In the genomic region with DNA sequence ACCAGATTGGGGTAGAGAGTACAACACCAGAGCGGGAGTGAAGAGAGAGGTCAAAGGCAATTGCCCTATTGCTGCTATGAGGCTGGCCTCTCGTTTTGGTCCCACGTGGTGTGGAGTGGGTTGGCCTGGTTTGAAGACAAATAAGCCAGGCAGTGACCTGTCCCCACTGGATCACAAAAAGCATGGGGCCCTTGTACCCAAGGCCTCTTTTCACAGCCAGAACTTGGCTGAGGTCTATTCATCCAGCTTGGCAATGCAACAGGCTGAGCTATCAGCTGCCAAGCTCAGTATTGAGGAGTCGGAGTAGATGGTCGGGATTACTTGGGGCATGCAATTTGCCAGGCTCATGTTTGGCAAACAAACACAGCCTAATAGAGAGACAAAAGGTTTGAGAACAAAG, we compare ENCODE assay signal across 19 cellular contexts.
"Had no signal": no experiment of that assay in that cellular context is flagged by ENCODE, and none has a peak within 500 bp of the region (broad histone marks: within the 10 kb centered on the region; RNA-seq: fewer than 3 reads in every experiment).

No MANE protein-coding gene starts in this region.

- H3K4me3 ChIP-seq: gastrocnemius medialis, left lung, pancreas, upper lobe of left lung had no signal

- H3K27ac ChIP-seq: left lung, pancreas, upper lobe of left lung had no signal

- H3K4me1 Mint-ChIP-seq: brain had no signal

- H3K36me3 Mint-ChIP-seq: activated naive CD8-positive, alpha-beta T cell; brain had no signal

- H3K36me3 ChIP-seq: gastrocnemius medialis, left lung, pancreas, upper lobe of left lung had no signal

- ATAC-seq: activated CD4-positive, CD25-positive, alpha-beta regulatory T cell treated with anti-CD3 and anti-CD28 coated beads, Interleukin-2, amount 50 U/mL, for 24 hours; gastrocnemius medialis; left lung; pancreas had no signal

- DNase-seq: activated CD4-positive, alpha-beta T cell treated with anti-CD3 and anti-CD28 coated beads, Interleukin-2, amount 50 U/mL, for 1 hour; activated CD8-positive, alpha-beta memory T cell treated with anti-CD3 and anti-CD28 coated beads for 24 hours; activated gamma-delta T cell treated with Interleukin-2 at 50 U/mL for 16 hours; amniotic stem cell; effector memory CD4-positive, alpha-beta T cell; gastrocnemius medialis; islet precursor cell; left lung; mesendoderm; pancreas; small intestine; stimulated activated CD4-positive, alpha-beta T cell treated with anti-CD3 and anti-CD28 coated beads, Interleukin-4, amount 100 ng/mL, for 24 hours; stimulated activated naive CD4-positive, alpha-beta T cell; upper lobe of left lung had no signal

- H3K9me3 ChIP-seq: gastrocnemius medialis, left lung, pancreas, upper lobe of left lung had no signal

- H3K27me3 ChIP-seq: gastrocnemius medialis, left lung, pancreas, upper lobe of left lung had no signal

- H3K4me1 ChIP-seq: gastrocnemius medialis, left lung, pancreas, upper lobe of left lung had no signal

- H3K27ac Mint-ChIP-seq: activated naive CD8-positive, alpha-beta T cell; dendritic cell treated with granulocyte-macrophage colony-stimulating factor and Interleukin-4, amounts not matched to agents 40 ng/mL and 50 ng/mL, for 4 days had no signal

- H3K4me3 Mint-ChIP-seq: activated naive CD8-positive, alpha-beta T cell; dendritic cell treated with granulocyte-macrophage colony-stimulating factor and Interleukin-4, amounts not matched to agents 40 ng/mL and 50 ng/mL, for 4 days; neural crest cell had no signal
